ENCODE assay signal across 10 cellular contexts in the genomic region with DNA sequence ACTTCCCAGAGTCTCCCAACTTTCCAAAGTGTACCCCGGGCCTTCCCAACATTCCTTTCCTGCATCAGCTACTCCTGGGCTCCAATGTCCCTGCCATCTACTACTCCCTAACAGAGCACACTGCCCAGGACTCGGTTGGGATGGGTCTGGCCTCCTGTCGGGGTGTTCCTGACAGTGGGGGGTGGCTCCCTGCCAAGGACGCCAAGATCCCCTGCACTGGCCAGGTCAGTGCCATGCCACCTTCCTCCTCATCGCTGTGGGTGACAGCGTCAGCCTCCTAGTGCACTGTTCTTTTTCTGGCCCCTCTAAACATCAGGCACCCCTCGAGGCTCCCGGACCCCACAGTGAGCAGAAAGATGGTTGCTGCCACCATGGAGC. TPM values are rescaled to one million over a fixed set of nuclear protein-coding genes. Genes with fewer than 3 reads are reported as not detected.
A peak's percentile ranks its signal among the peaks of the same experiment; 100 is the strongest.
DNase-seq lines count a peak whose midpoint lies in the region; ATAC-seq and TF ChIP-seq lines count a peak whose summit lies in the region.
"Had no signal": no experiment of that assay in that cellular context is flagged by ENCODE, and none has a peak within 500 bp of the region (broad histone marks: within the 10 kb centered on the region; RNA-seq: fewer than 3 reads in every experiment).

No MANE protein-coding gene starts in this region.

- H3K4me1 Mint-ChIP-seq in chondrocyte (ENCODE audit: low read depth) (peaks cover 56% of the 10 kb centered on the region), mesothelial cell of epicardium (peaks cover 35% of the 10 kb centered on the region)

- H3K4me3 Mint-ChIP-seq in chondrocyte (ENCODE audit: unreplicated experiment), result no peak overlapping the region
- no peak overlapping the region for H3K4me3 Mint-ChIP-seq in mesothelial cell of epicardium
- H3K4me3 Mint-ChIP-seq: activated naive CD8-positive, alpha-beta T cell treated with anti-CD3 and anti-CD28 coated beads, Interleukin-2, amount 10 ng/mL, durations not matched to agents 7 days and 5 days had no signal

- H3K4me1 ChIP-seq in NT2/D1 (ENCODE audit: insufficient read depth, insufficient read length), result peaks cover 34% of the 10 kb centered on the region

- TF ChIP-seq CTCF in chondrocyte (IDR thresholded peaks at IDR 0.05) (no peak), mesothelial cell of epicardium (IDR thresholded peaks at IDR 0.05; ENCODE audit: unreplicated experiment) (no peak)

- ATAC-seq in GM18870 (IDR thresholded peaks at IDR 0.05; ENCODE audit: unreplicated experiment) (no peak), HG03139 (IDR thresholded peaks at IDR 0.05; ENCODE audit: unreplicated experiment) (no peak)

- H3K36me3 ChIP-seq in NT2/D1 (ENCODE audit: insufficient read depth, insufficient read length, low read length), result peaks cover 9% of the 10 kb centered on the region

- H3K27me3 ChIP-seq in NT2/D1 (ENCODE audit: insufficient read depth, insufficient read length), result no peaks in the 10 kb centered on the region

- no peak overlapping the region for H3K4me3 ChIP-seq in NT2/D1 (ENCODE audit: insufficient read length, low read depth)

- H3K9me3 Mint-ChIP-seq in chondrocyte (ENCODE audit: low read depth) (no peaks in the 10 kb centered on the region), mesothelial cell of epicardium (no peaks in the 10 kb centered on the region)
- H3K9me3 Mint-ChIP-seq: activated naive CD8-positive, alpha-beta T cell treated with anti-CD3 and anti-CD28 coated beads, Interleukin-2, amount 10 ng/mL, durations not matched to agents 7 days and 5 days had no signal

- H3K27ac ChIP-seq in substantia nigra (ENCODE audit: low read depth, low read length, poor library complexity, severe bottlenecking), result peak overlapping the region; percentile 40

- H3K36me3 Mint-ChIP-seq in chondrocyte (ENCODE audit: low read depth) (no peaks in the 10 kb centered on the region), mesothelial cell of epicardium (peaks cover 3% of the 10 kb centered on the region)

- peak overlapping the region; percentile 68 for H3K27ac Mint-ChIP-seq in chondrocyte (ENCODE audit: unreplicated experiment)
- H3K27ac Mint-ChIP-seq in mesothelial cell of epicardium, result peak overlapping the region; percentile 19
- H3K27ac Mint-ChIP-seq: activated naive CD8-positive, alpha-beta T cell treated with anti-CD3 and anti-CD28 coated beads, Interleukin-2, amount 10 ng/mL, durations not matched to agents 7 days and 5 days had no signal

- no peaks in the 10 kb centered on the region for H3K9me3 ChIP-seq in NT2/D1 (ENCODE audit: insufficient read depth, low read length)

- DNase-seq in NT2/D1 (ENCODE audit: low read depth, low spot score) (no peak), chondrocyte (ENCODE audit: low spot score) (no peak), mesothelial cell of epicardium (ENCODE audit: low spot score in 2 of 2, unreplicated experiment in 2 of 2) (no peak), substantia nigra (lab: John Stamatoyannopoulos, UW) (peak in 1 of 49 donors; percentile 64), GOT3 (lab: John Stamatoyannopoulos, UW) (no peak)
- no peak for DNase-seq in central memory CD4-positive, alpha-beta T cell
- DNase-seq: activated naive CD8-positive, alpha-beta T cell treated with anti-CD3 and anti-CD28 coated beads, Interleukin-2, amount 10 ng/mL, durations not matched to agents 7 days and 5 days had no signal

- H3K9ac ChIP-seq in NT2/D1 (ENCODE audit: insufficient read length, low read depth), result peak overlapping the region; percentile 11

- no peaks in the 10 kb centered on the region for H3K27me3 Mint-ChIP-seq in chondrocyte (ENCODE audit: low read depth)
- no peaks in the 10 kb centered on the region for H3K27me3 Mint-ChIP-seq in mesothelial cell of epicardium (ENCODE audit: low read depth)
- H3K27me3 Mint-ChIP-seq: activated naive CD8-positive, alpha-beta T cell treated with anti-CD3 and anti-CD28 coated beads, Interleukin-2, amount 10 ng/mL, durations not matched to agents 7 days and 5 days had no signal

RNA-seq across cellular contexts. Expression of a gene that starts 13.8 kb away (rescaled TPM):
- total RNA-seq in chondrocyte, result 34.4 to 36.5 TPM (median 36.1 TPM) in 3 replicates
- 53.8 to 60.3 TPM (median 54.7 TPM) in 3 replicates for total RNA-seq in mesothelial cell of epicardium

RNA-seq across cellular contexts. Expression of a gene that starts 38.0 kb away (rescaled TPM):
- not detected in 3 replicates for total RNA-seq in chondrocyte
- total RNA-seq in mesothelial cell of epicardium, result not detected in 3 replicates
- total RNA-seq: activated naive CD8-positive, alpha-beta T cell treated with anti-CD3 and anti-CD28 coated beads, Interleukin-2, amount 10 ng/mL, durations not matched to agents 7 days and 5 days; LHCN-M2 had no signal

RNA-seq across cellular contexts. Expression of a gene that starts 38.3 kb away (rescaled TPM):
- 3.1 to 5.8 TPM (median 3.2 TPM) in 3 replicates for total RNA-seq in chondrocyte
- 6.0 to 7.3 TPM (median 6.4 TPM) in 3 replicates for total RNA-seq in mesothelial cell of epicardium
